Comparison of ENCODE assay signal across 8 cellular contexts in genomic region chr19:737591-738093, GRCh38. TPM values are rescaled to one million over a fixed set of nuclear protein-coding genes. Genes with fewer than 3 reads are reported as not detected.
DNase-seq lines count a peak whose midpoint lies in the region; ATAC-seq lines count a peak whose summit lies in the region.

No MANE protein-coding gene starts in this region.

- H3K27me3 ChIP-seq in CD4-positive, CD25-positive, alpha-beta regulatory T cell (ENCODE audit: control insufficient read depth, insufficient read depth, low read length), result no peaks in the 10 kb centered on the region

- H3K9me3 Mint-ChIP-seq in CD4-positive, CD25-positive, alpha-beta regulatory T cell, result peaks cover 0 to 1% (median 0%) of the 10 kb centered on the region in 7 donors
- H3K9me3 Mint-ChIP-seq in central memory CD8-positive, alpha-beta T cell, result no peaks in the 10 kb centered on the region
- no peaks in the 10 kb centered on the region for H3K9me3 Mint-ChIP-seq in memory B cell

- no peak overlapping the region for H3K27ac Mint-ChIP-seq in CD4-positive, CD25-positive, alpha-beta regulatory T cell
- H3K27ac Mint-ChIP-seq in central memory CD8-positive, alpha-beta T cell (ENCODE audit: low read depth), result no peak overlapping the region
- H3K27ac Mint-ChIP-seq in memory B cell, result no peak overlapping the region

- peaks cover 0 to 12% (median 6%) of the 10 kb centered on the region in 4 donors for H3K4me1 Mint-ChIP-seq in CD4-positive, CD25-positive, alpha-beta regulatory T cell
- peaks cover 14% of the 10 kb centered on the region for H3K4me1 Mint-ChIP-seq in central memory CD8-positive, alpha-beta T cell
- peaks cover 10% of the 10 kb centered on the region for H3K4me1 Mint-ChIP-seq in memory B cell

- H3K27me3 Mint-ChIP-seq in CD4-positive, CD25-positive, alpha-beta regulatory T cell, result no peaks in the 10 kb centered on the region
- H3K27me3 Mint-ChIP-seq in central memory CD8-positive, alpha-beta T cell, result peaks cover 11% of the 10 kb centered on the region
- peaks cover 15% of the 10 kb centered on the region for H3K27me3 Mint-ChIP-seq in memory B cell

- H3K9me3 ChIP-seq in CD4-positive, CD25-positive, alpha-beta regulatory T cell (ENCODE audit: control insufficient read depth in 2 of 2, low read length in 2 of 2), result no peaks in the 10 kb centered on the region

- H3K4me3 ChIP-seq in CD4-positive, CD25-positive, alpha-beta regulatory T cell (ENCODE audit: low read depth, low read length), result no peak overlapping the region

- peak; percentile 24 to 39 (median 27) for DNase-seq in CD4-positive, CD25-positive, alpha-beta regulatory T cell
- DNase-seq in HUDEP-2 (lab: John Stamatoyannopoulos, UW; ENCODE audit: unreplicated experiment in 76 of 76) (peak in 42 of 76 experiments; percentile 12 to 70 (median 36)), memory B cell (ENCODE audit: low spot score in 2 of 2) (peak; percentile 48 to 63), DMS153 treated with DMSO at 0.1 percent for 48 hours (lab: John Stamatoyannopoulos, UW; ENCODE audit: unreplicated experiment) (no peak)
- DNase-seq in central memory CD8-positive, alpha-beta T cell (ENCODE audit: low spot score in 2 of 2), result peak; percentile 35 to 43
- peak; percentile 40 for DNase-seq in stimulated activated CD8-positive, alpha-beta memory T cell treated with anti-CD3 and anti-CD28 coated beads, Interleukin-7, amount 100 ng/mL, for 24 hours (ENCODE audit: low read depth)

- H3K36me3 ChIP-seq in CD4-positive, CD25-positive, alpha-beta regulatory T cell (ENCODE audit: control insufficient read depth, insufficient read depth, low read length), result no peaks in the 10 kb centered on the region

- ATAC-seq in CD4-positive, CD25-positive, alpha-beta regulatory T cell (ENCODE audit: low read depth in 2 of 2), result peak; percentile 47 to 49
- peak; percentile 71 to 73 for ATAC-seq in activated CD4-positive, CD25-positive, alpha-beta regulatory T cell treated with anti-CD3 and anti-CD28 coated beads, Interleukin-2, amount 50 U/mL, for 24 hours
- ATAC-seq in central memory CD8-positive, alpha-beta T cell (replicated peaks; ENCODE audit: extremely low read depth, poor library complexity, severe bottlenecking), result peak; percentile 65
- ATAC-seq in memory B cell (ENCODE audit: low read depth) (peak; percentile 67), HG02981 (IDR thresholded peaks at IDR 0.05; ENCODE audit: unreplicated experiment) (no peak)

- no peak overlapping the region for H3K27ac ChIP-seq in CD4-positive, CD25-positive, alpha-beta regulatory T cell (ENCODE audit: insufficient read depth, low read length, poor library complexity, severe bottlenecking)

- no peaks in the 10 kb centered on the region for H3K36me3 Mint-ChIP-seq in CD4-positive, CD25-positive, alpha-beta regulatory T cell
- H3K36me3 Mint-ChIP-seq in central memory CD8-positive, alpha-beta T cell (ENCODE audit: insufficient read depth), result peaks cover 15% of the 10 kb centered on the region
- no peaks in the 10 kb centered on the region for H3K36me3 Mint-ChIP-seq in memory B cell

- no peaks in the 10 kb centered on the region for H3K4me1 ChIP-seq in CD4-positive, CD25-positive, alpha-beta regulatory T cell (ENCODE audit: control insufficient read depth, insufficient read depth, low read length, poor library complexity, severe bottlenecking)

- H3K4me3 Mint-ChIP-seq in CD4-positive, CD25-positive, alpha-beta regulatory T cell, result peak overlapping the region in 1 of 4 donors; percentile 88
- no peak overlapping the region for H3K4me3 Mint-ChIP-seq in central memory CD8-positive, alpha-beta T cell
- H3K4me3 Mint-ChIP-seq in memory B cell, result no peak overlapping the region

RNA-seq across cellular contexts. Expression of gene MISP, which starts 13.3 kb away (rescaled TPM):
- total RNA-seq in CD4-positive, CD25-positive, alpha-beta regulatory T cell, result not detected
- polyA plus RNA-seq in CD4-positive, CD25-positive, alpha-beta regulatory T cell, result not detected

RNA-seq across cellular contexts. Expression of gene PALM, which starts 28.9 kb away (rescaled TPM):
- total RNA-seq in CD4-positive, CD25-positive, alpha-beta regulatory T cell, result not detected
- polyA plus RNA-seq in CD4-positive, CD25-positive, alpha-beta regulatory T cell, result not detected

RNA-seq across cellular contexts. Expression of gene PRSS57, which starts 42.4 kb away (rescaled TPM):
- 3.3 TPM for total RNA-seq in CD4-positive, CD25-positive, alpha-beta regulatory T cell
- polyA plus RNA-seq in CD4-positive, CD25-positive, alpha-beta regulatory T cell, result not detected

RNA-seq across cellular contexts. Expression of gene PTBP1, which starts 59.6 kb away (rescaled TPM):
- 308 TPM for total RNA-seq in CD4-positive, CD25-positive, alpha-beta regulatory T cell
- 100 to 1,000 TPM; 108 to 132 (median 126) TPM for polyA plus RNA-seq in CD4-positive, CD25-positive, alpha-beta regulatory T cell
